ENCODE assay signal across 8 cellular contexts in the genomic region with DNA sequence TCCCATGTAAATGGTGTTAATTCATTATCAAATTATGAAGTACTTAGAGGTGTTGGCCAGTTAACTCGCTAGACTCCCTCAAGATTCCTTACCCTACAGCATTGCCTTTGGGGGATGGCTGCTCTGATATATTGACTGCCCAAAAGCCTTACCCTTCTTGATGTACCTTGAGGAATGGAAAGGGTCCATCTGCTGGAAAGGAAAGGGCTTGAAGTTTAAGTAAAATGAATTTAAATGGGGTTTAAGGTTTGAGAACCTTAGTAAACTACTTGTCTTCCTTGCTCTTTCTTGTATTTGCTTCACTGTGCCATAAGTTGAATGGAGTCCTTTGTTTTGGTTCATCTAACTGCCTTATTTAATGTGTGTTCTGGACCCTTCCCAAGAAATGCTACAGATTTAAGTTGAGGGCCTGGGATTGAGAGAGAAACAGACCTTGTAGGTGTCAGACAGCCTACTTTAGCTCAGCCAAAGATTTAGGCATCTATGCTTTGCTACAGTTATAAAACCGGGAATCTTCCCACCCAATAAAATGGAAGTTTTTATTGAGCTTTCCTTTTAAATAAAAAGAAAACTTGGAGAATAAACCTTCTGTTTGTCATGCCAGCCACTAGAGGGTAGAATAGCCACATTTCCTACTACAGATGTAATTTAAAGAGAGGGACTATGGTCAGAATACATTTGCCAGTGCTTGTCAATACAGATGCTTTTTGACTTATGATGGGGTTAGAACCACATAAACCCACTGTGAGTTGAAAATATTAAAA. TPM values are rescaled to one million over a fixed set of nuclear protein-coding genes. Genes with fewer than 3 reads are reported as not detected.
A peak's percentile ranks its signal among the peaks of the same experiment; 100 is the strongest.
DNase-seq lines count a peak whose midpoint lies in the region; ATAC-seq and TF ChIP-seq lines count a peak whose summit lies in the region.

No MANE protein-coding gene starts in this region.

- no peak overlapping the region for H2AFZ ChIP-seq in HCT116 (ENCODE audit: low read depth, low read length, poor library complexity, severe bottlenecking)

- no peaks in the 10 kb centered on the region for H3K9me2 ChIP-seq in HCT116 (ENCODE audit: insufficient read depth)

- H3K4me1 ChIP-seq in HCT116 (ENCODE audit: control insufficient read depth in 1 of 2, insufficient read depth in 2 of 2, low read length in 2 of 2): no peaks in the 10 kb centered on the region

- intact Hi-C loops in HCT116 (cut with micrococcal nuclease): loop anchor here (1.0 to 5.0 kb wide), 4 partner anchors 226 to 749 kb away; no protein-coding TSS in a partner anchor

- CTCF ChIA-PET in HCT116 (lab: Charles Lee): interaction anchor here (0.6 to 2.3 kb wide), 20 partner anchors 9 to 418 kb away, joined by 3 to 73 read pairs (median 3); a partner anchor contains a TSS

- H3K4me3 ChIP-seq in HCT116 (replicated peaks in 1 of 2; ENCODE audit: low read depth in 1 of 2, low read length in 2 of 2) (no peak overlapping the region), brain microvascular endothelial cell (ENCODE audit: low read depth, low read length) (no peak overlapping the region), kidney epithelial cell (ENCODE audit: low read depth, low read length) (no peak overlapping the region)

- peak; percentile 61 to 81 (median 64); a peak in 5 of 6 replicates for TF ChIP-seq CTCF in HCT116 (IDR thresholded peaks at IDR 0.05 in 2 of 3, conservative IDR thresholded peaks at IDR 0.05 in 1 of 3; ENCODE audit: borderline replicate concordance in 1 of 3, insufficient read depth in 1 of 3, low read depth in 2 of 3, low read length in 2 of 3)
- TF ChIP-seq CTCF in brain microvascular endothelial cell (IDR thresholded peaks at IDR 0.05; ENCODE audit: low read depth, low read length, missing control alignments): peak; percentile 50
- peak; percentile 57 for TF ChIP-seq CTCF in kidney epithelial cell (IDR thresholded peaks at IDR 0.05; ENCODE audit: insufficient read depth, low read length, poor library complexity, severe bottlenecking)

- H3K9me3 ChIP-seq in HCT116 (ENCODE audit: control insufficient read depth in 1 of 2, insufficient read depth in 1 of 2, low read depth in 1 of 2, low read length in 2 of 2): no peaks in the 10 kb centered on the region

- ATAC-seq in HCT116: peak; percentile 73

- peaks cover 51% of the 10 kb centered on the region for H3K79me2 ChIP-seq in HCT116 (ENCODE audit: insufficient read depth, low read length)

- RAD21 ChIA-PET in HCT116 (lab: Charles Lee; ENCODE audit: low non-redundant PET in 1 of 2, low total read pairs in 2 of 2, uncharacterized antibody in 2 of 2, unreplicated experiment in 2 of 2): interaction anchor here (1.0 to 1.8 kb wide), 2 partner anchors 411 kb away, joined by 15 to 17 read pairs; no protein-coding TSS in a partner anchor

- in situ Hi-C loops in brain microvascular endothelial cell (cut with HindIII; ENCODE audit: low pct_ligation_motif_present, low sequenced_read_pairs): loop anchor here (25.0 kb wide), 2 partner anchors 219 to 419 kb away; a partner anchor contains a TSS

- POLR2A ChIA-PET in HCT116 (lab: Charles Lee): interaction anchor here (0.9 kb wide), 1 partner anchor 411 kb away, joined by 3 read pairs; no protein-coding TSS in a partner anchor

- peak; percentile 81 for TF ChIP-seq RAD21 in HCT116 (IDR thresholded peaks at IDR 0.05; ENCODE audit: low read depth)

- TF ChIP-seq POLR2A in HCT116 (IDR thresholded peaks at IDR 0.05; ENCODE audit: borderline replicate concordance, extremely low read depth, insufficient read depth, insufficient read length): no peak

- no peak overlapping the region for H3K9ac ChIP-seq in HCT116 (ENCODE audit: low read length)

- BruUV-seq in HCT116 (replicated peaks; lab: Mats Ljungman, UMichigan): no TSS peak

- H3K27ac ChIP-seq in HCT116 (ENCODE audit: low read depth, low read length): no peak overlapping the region
- H3K27ac ChIP-seq in brain microvascular endothelial cell: no peak overlapping the region

- DNase-seq in EL: peak; percentile 65
- peak; percentile 12 for DNase-seq in HCT116 (ENCODE audit: low read depth, low spot score)
- DNase-seq in NCI-H2196 (lab: John Stamatoyannopoulos, UW; ENCODE audit: unreplicated experiment): peak; percentile 71
- no peak for DNase-seq in brain microvascular endothelial cell
- peak; percentile 21 for DNase-seq in kidney epithelial cell (ENCODE audit: low read depth)
- DNase-seq in superior temporal gyrus (ENCODE audit: extremely low spot score): peak; percentile 76
- no peak for DNase-seq in effector CD4-positive, alpha-beta T cell
- DNase-seq in stimulated activated CD8-positive, alpha-beta memory T cell treated with anti-CD3 and anti-CD28 coated beads, Interleukin-4, amount 100 ng/mL, for 48 hours: no peak

- no peak overlapping the region for H3K4me2 ChIP-seq in HCT116 (ENCODE audit: low read length)

- H3K27me3 ChIP-seq in HCT116 (ENCODE audit: insufficient read depth, low read length): no peaks in the 10 kb centered on the region
- no peaks in the 10 kb centered on the region for H3K27me3 ChIP-seq in brain microvascular endothelial cell (replicated peaks)
- no peaks in the 10 kb centered on the region for H3K27me3 ChIP-seq in kidney epithelial cell (ENCODE audit: control insufficient read depth, insufficient read depth, low read length)

- H4K20me1 ChIP-seq in HCT116 (ENCODE audit: insufficient read depth): 0 out of 2 replicates have a peak, but pooled peaks cover 3% of the 10 kb centered on the region

- no peaks in the 10 kb centered on the region for H3K36me3 ChIP-seq in HCT116 (ENCODE audit: control insufficient read depth in 1 of 2, insufficient read depth in 2 of 2, low read length in 2 of 2)
- no peaks in the 10 kb centered on the region for H3K36me3 ChIP-seq in brain microvascular endothelial cell (replicated peaks)
- H3K36me3 ChIP-seq in kidney epithelial cell (ENCODE audit: control insufficient read depth, insufficient read depth, low read length): no peaks in the 10 kb centered on the region

TF ChIP-seq in HCT116, 20 proteins besides CTCF, POLR2A, EP300 and RAD21:
- no peak for TF ChIP-seq EGR1 (IDR thresholded peaks at IDR 0.05; ENCODE audit: low read depth)
- TF ChIP-seq POLR2AphosphoS5 (IDR thresholded peaks at IDR 0.05; ENCODE audit: low read depth, low read length): no peak
- TF ChIP-seq ELF1 (IDR thresholded peaks at IDR 0.05; ENCODE audit: borderline replicate concordance, low read depth): no peak
- TF ChIP-seq YY1 (IDR thresholded peaks at IDR 0.05; ENCODE audit: extremely low read depth, insufficient replicate concordance, low read depth, low read length): no peak
- no peak for TF ChIP-seq TCF7L2 (IDR thresholded peaks at IDR 0.05; ENCODE audit: borderline replicate concordance, extremely low read depth, insufficient read depth, insufficient read length)
- no peak for TF ChIP-seq JUND (IDR thresholded peaks at IDR 0.05)
- no peak for TF ChIP-seq ZFX (IDR thresholded peaks at IDR 0.05)
- no peak for TF ChIP-seq SP1 (IDR thresholded peaks at IDR 0.05; ENCODE audit: low read depth)
- TF ChIP-seq EZH2phosphoT487 (IDR thresholded peaks at IDR 0.05; ENCODE audit: borderline replicate concordance): no peak
- TF ChIP-seq EZH2 (IDR thresholded peaks at IDR 0.05): no peak
- TF ChIP-seq CBX3 (IDR thresholded peaks at IDR 0.05; ENCODE audit: low read depth): no peak
- no peak for TF ChIP-seq CEBPB (IDR thresholded peaks at IDR 0.05; ENCODE audit: low read depth)
- TF ChIP-seq ZNF274 (IDR thresholded peaks at IDR 0.05; ENCODE audit: low read depth, low read length): no peak
- no peak for TF ChIP-seq SIN3A (IDR thresholded peaks at IDR 0.05; ENCODE audit: low read depth)
- TF ChIP-seq SRF (IDR thresholded peaks at IDR 0.05; ENCODE audit: low read depth): no peak
- TF ChIP-seq, protein P1, sequence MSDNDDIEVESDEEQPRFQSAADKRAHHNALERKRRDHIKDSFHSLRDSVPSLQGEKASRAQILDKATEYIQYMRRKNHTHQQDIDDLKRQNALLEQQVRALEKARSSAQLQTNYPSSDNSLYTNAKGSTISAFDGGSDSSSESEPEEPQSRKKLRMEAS (IDR thresholded peaks at IDR 0.05): no peak
- TF ChIP-seq FOSL1 (IDR thresholded peaks at IDR 0.05; ENCODE audit: low read depth): no peak

RNA-seq across cellular contexts. Expression of a gene that starts 25.3 kb away (rescaled TPM):
- total RNA-seq in HCT116 (2021; ENCODE audit: unreplicated experiment): 64.1 TPM
- polyA plus RNA-seq in HCT116 (2012): 30.5 and 32.7 TPM in 2 replicates
- total RNA-seq in kidney epithelial cell: 24.8 and 36.9 TPM in 2 replicates

Comparison
In these comparisons a context has a peak if more than half of its experiments do, and no peak if none do; other contexts are left out.
1. DNase-seq: peak in EL (single experiment), HCT116 (single experiment), NCI-H2196 (single experiment), kidney epithelial cell (single experiment) and superior temporal gyrus (single experiment); none in brain microvascular endothelial cell (single experiment), effector CD4-positive, alpha-beta T cell (single experiment) and stimulated activated CD8-positive, alpha-beta memory T cell treated with anti-CD3 and anti-CD28 coated beads, Interleukin-4, amount 100 ng/mL, for 48 hours (single experiment).
2. Peak in every context shown above with its lines, with median percentiles within 50 percentile points of each other: CTCF ChIP-seq.